In genomic region chr5:175444060-175444904, GRCh38 we compare ENCODE assay signal across 8 cellular contexts. TPM values are rescaled to one million over a fixed set of nuclear protein-coding genes. Genes with fewer than 3 reads are reported as not detected.
DNase-seq lines count a peak whose midpoint lies in the region; ATAC-seq and TF ChIP-seq lines count a peak whose summit lies in the region.

Gene DRD1 (minus strand): TSS chr5:175444182. CDS start chr5:175443099, 1,083 bp downstream.

- peak; percentile 89 for DNase-seq in D341Med (ENCODE audit: low spot score)
- DNase-seq in activated CD4-positive, alpha-beta T cell treated with anti-CD3 and anti-CD28 coated beads for 1 hour: peak; percentile 28
- DNase-seq in cerebellum (ENCODE audit: low spot score): peak; percentile 31
- DNase-seq in lower lobe of right lung: peak; percentile 59
- peak; percentile 43 to 50 for DNase-seq in stimulated activated CD8-positive, alpha-beta memory T cell treated with anti-CD3 and anti-CD28 coated beads, Interleukin-2, amount 100 ng/mL, for 48 hours (ENCODE audit: low read depth in 2 of 2)
- no peak for DNase-seq in SK-N-DZ (ENCODE audit: low spot score)
- no peak for DNase-seq in NCI-H1092 (lab: John Stamatoyannopoulos, UW)

- ATAC-seq in HG02642 (IDR thresholded peaks at IDR 0.05; ENCODE audit: poor library complexity, unreplicated experiment) (peak; percentile 55), lower lobe of right lung (peak; percentile 81 to 88)

- peaks cover 39% of the 10 kb centered on the region for H3K27me3 ChIP-seq in lower lobe of right lung (ENCODE audit: low read depth)

- H3K4me1 ChIP-seq in lower lobe of right lung: peaks cover 13% of the 10 kb centered on the region

- H3K9me3 ChIP-seq in lower lobe of right lung: no peaks in the 10 kb centered on the region

- H3K36me3 ChIP-seq in lower lobe of right lung: no peaks in the 10 kb centered on the region

- intact Hi-C loops in lower lobe of right lung (cut with DNase I): no loop called here

- H3K4me3 ChIP-seq in lower lobe of right lung: peak within 1 kb of the TSS; percentile 51

- TF ChIP-seq CTCF in lower lobe of right lung (IDR thresholded peaks at IDR 0.05): peak; percentile 76

- peak within 1 kb of the TSS; percentile 50 for H3K27ac ChIP-seq in lower lobe of right lung

RNA-seq across cellular contexts. Expression of gene DRD1, which starts in this region (rescaled TPM):
- total RNA-seq in cerebellum: 1.3 TPM
- total RNA-seq in lower lobe of right lung: 0.62 TPM
- not detected in 2 replicates for polyA plus RNA-seq in SK-N-DZ (2014; cell fraction: cytosol; rRNA removed)
- not detected in 2 replicates for polyA plus RNA-seq in SK-N-DZ (2014; cell fraction: nucleus; rRNA removed)

Comparison
In these comparisons a context has a peak if more than half of its experiments do, and no peak if none do; other contexts are left out.
1. Peak in DNase-seq, ATAC-seq, H3K4me3 ChIP-seq and H3K27ac ChIP-seq in lower lobe of right lung; RNA of the gene not detected or under 1 TPM.
2. DNase-seq: peak in D341Med (single experiment), activated CD4-positive, alpha-beta T cell treated with anti-CD3 and anti-CD28 coated beads for 1 hour (single experiment), cerebellum (single experiment) and stimulated activated CD8-positive, alpha-beta memory T cell treated with anti-CD3 and anti-CD28 coated beads, Interleukin-2, amount 100 ng/mL, for 48 hours (2 of 2); none in SK-N-DZ (single experiment) and NCI-H1092 (single experiment).